23 cellular contexts compared by ENCODE assay signal in genomic region chr6:126110494-126111270, GRCh38.
DNase-seq lines count a peak whose midpoint lies in the region; ATAC-seq, FAIRE-seq and TF ChIP-seq lines count a peak whose summit lies in the region.
"Had no signal": no experiment of that assay in that cellular context is flagged by ENCODE, and none has a peak within 500 bp of the region (broad histone marks: within the 10 kb centered on the region; RNA-seq: fewer than 3 reads in every experiment).

No MANE protein-coding gene starts in this region.

- H3K27me3 Mint-ChIP-seq in astrocyte (ENCODE audit: low read depth, unreplicated experiment) (no peaks in the 10 kb centered on the region), nephron (ENCODE audit: low read depth) (no peaks in the 10 kb centered on the region)

- H3K9me3 Mint-ChIP-seq in astrocyte (ENCODE audit: unreplicated experiment) (no peaks in the 10 kb centered on the region), nephron (no peaks in the 10 kb centered on the region)

- H3K4me1 ChIP-seq in astrocyte (ENCODE audit: insufficient read depth, low read length) = peaks cover 9% of the 10 kb centered on the region

- no peaks in the 10 kb centered on the region for H3K27me3 ChIP-seq in astrocyte (ENCODE audit: insufficient read depth, low read length)

- no peaks in the 10 kb centered on the region for H4K20me1 ChIP-seq in astrocyte (ENCODE audit: insufficient read depth, low read length)

- H3K4me1 Mint-ChIP-seq in astrocyte (ENCODE audit: low read depth, unreplicated experiment) (peaks cover 13% of the 10 kb centered on the region), nephron (peaks cover 37% of the 10 kb centered on the region)

- H2AFZ ChIP-seq in astrocyte (ENCODE audit: low read depth, low read length) = no peak overlapping the region
- H2AFZ ChIP-seq: GM23248 had no signal

- H3K9me3 ChIP-seq in astrocyte (ENCODE audit: insufficient read depth, low read depth, low read length) = no peaks in the 10 kb centered on the region

- no peak overlapping the region for H3K27ac ChIP-seq in astrocyte (ENCODE audit: low read depth, low read length)
- H3K27ac ChIP-seq: 22Rv1, GM23248 had no signal

- H3K4me3 ChIP-seq in astrocyte (ENCODE audit: insufficient read depth, low read depth, low read length) = no peak overlapping the region
- H3K4me3 ChIP-seq: GM23248 had no signal

- intact Hi-C loops in sciatic nerve (cut with DNase I) = no loop called here

- H3K27ac Mint-ChIP-seq in astrocyte (ENCODE audit: unreplicated experiment) = no peak overlapping the region
- peak overlapping the region; percentile 1 to 82 (median 76) for H3K27ac Mint-ChIP-seq in nephron

- H3K4me3 Mint-ChIP-seq in astrocyte (ENCODE audit: unreplicated experiment) = no peak overlapping the region
- H3K4me3 Mint-ChIP-seq in nephron = no peak overlapping the region

- H3K9ac ChIP-seq in astrocyte (ENCODE audit: low read length) = no peak overlapping the region
- H3K9ac ChIP-seq: GM23248 had no signal

- no peaks in the 10 kb centered on the region for H3K36me3 ChIP-seq in astrocyte (ENCODE audit: insufficient read depth, low read length)

- H3K79me2 ChIP-seq in astrocyte (ENCODE audit: insufficient read depth, low read length) = no peaks in the 10 kb centered on the region

- DNase-seq in NCI-H748 (lab: John Stamatoyannopoulos, UW; ENCODE audit: unreplicated experiment) (peak; percentile 15), NCI-H748 treated with DMSO at 0.1 percent for 48 hours (lab: John Stamatoyannopoulos, UW) (no peak), astrocyte (ENCODE audit: low read depth) (peak; percentile 18), DMS 273 treated with DMSO at 0.1 percent for 48 hours (lab: John Stamatoyannopoulos, UW) (no peak), NCI-H128 (lab: John Stamatoyannopoulos, UW; ENCODE audit: unreplicated experiment) (no peak), sciatic nerve (ENCODE audit: low spot score) (no peak)
- DNase-seq: ACHN; GM23248; H7; KBM-7; MV-4-11; NCI-H1105; NCI-H146; NCI-H1930; NCI-H2107; NCI-H446 treated with DMSO at 0.1 percent for 48 hours; NCI-H526 treated with DMSO at 0.1 percent for 48 hours; NK-92 treated with Interleukin-12 subunit alpha and Interleukin-12 subunit beta, amount 100 ng/mL, for 24 hours; RPMI8226; SHP77 had no signal

- no peak for FAIRE-seq in astrocyte (lab: Jason Lieb, UNC)

- no peak for TF ChIP-seq CTCF in astrocyte (IDR thresholded peaks at IDR 0.05; ENCODE audit: insufficient read depth, low read depth, low read length)
- TF ChIP-seq CTCF in nephron (IDR thresholded peaks at IDR 0.05; ENCODE audit: unreplicated experiment in 3 of 3) = no peak

- ATAC-seq in SK-N-SH treated with all-trans-retinoic acid at 6 μM for 48 hours (peak; percentile 37), sciatic nerve (no peak)

- H3K4me2 ChIP-seq in astrocyte (ENCODE audit: low read length) = no peak overlapping the region

- H3K36me3 Mint-ChIP-seq in astrocyte (ENCODE audit: low read depth, unreplicated experiment) (no peaks in the 10 kb centered on the region), nephron (ENCODE audit: low read depth) (no peaks in the 10 kb centered on the region)

TF ChIP-seq in SK-N-SH treated with all-trans-retinoic acid at 6 μM for 48 hours, 23 proteins besides CTCF, POLR2A, EP300 and RAD21:
- no peak for TF ChIP-seq ZNF70 (CRISPR knock-in tag; IDR thresholded peaks at IDR 0.05)
- no peak for TF ChIP-seq CSRNP3 (CRISPR knock-in tag; IDR thresholded peaks at IDR 0.05)
- TF ChIP-seq POU6F1 (CRISPR knock-in tag; IDR thresholded peaks at IDR 0.05; ENCODE audit: borderline replicate concordance, low read depth) = no peak
- TF ChIP-seq ESRRG (CRISPR knock-in tag; IDR thresholded peaks at IDR 0.05) = no peak

Comparison
In these comparisons a context has a peak if more than half of its experiments do, and no peak if none do; other contexts are left out.
1. DNase-seq: peak in NCI-H748 (single experiment) and astrocyte (single experiment); none in NCI-H748 treated with DMSO at 0.1 percent for 48 hours (single experiment), DMS 273 treated with DMSO at 0.1 percent for 48 hours (single experiment), NCI-H128 (single experiment) and sciatic nerve (single experiment).